In the genomic region with DNA sequence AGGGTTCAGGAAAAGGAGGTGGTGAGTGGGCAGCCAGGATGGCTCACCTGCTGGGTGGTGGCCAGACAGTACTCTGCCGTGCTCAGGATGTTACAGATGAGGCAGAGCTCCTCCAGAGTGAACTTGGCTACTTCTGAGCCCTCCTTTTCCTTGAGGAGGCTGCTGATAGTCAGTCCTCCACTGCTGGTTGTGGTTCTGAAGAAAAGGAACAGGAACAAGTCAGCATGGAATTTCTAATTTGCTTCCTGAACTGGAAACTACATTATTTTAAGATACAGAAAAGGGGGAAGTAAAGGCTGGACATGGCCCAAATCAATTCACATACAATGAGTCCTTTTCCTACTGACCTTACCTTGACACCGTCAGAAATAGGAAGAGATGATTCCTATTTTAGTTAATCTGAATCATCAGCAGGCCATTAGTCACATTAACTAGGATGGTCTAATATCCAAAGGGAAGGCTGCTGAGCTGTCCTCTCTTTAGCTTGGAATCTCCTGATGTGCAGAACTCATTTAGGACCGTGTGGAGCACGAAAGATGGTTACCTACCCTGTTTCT, we compare ENCODE assay signal across 12 cellular contexts.
DNase-seq lines count a peak whose midpoint lies in the region; ATAC-seq and TF ChIP-seq lines count a peak whose summit lies in the region.
"Had no signal": no experiment of that assay in that cellular context is flagged by ENCODE, and none has a peak within 500 bp of the region (broad histone marks: within the 10 kb centered on the region; RNA-seq: fewer than 3 reads in every experiment).

No MANE protein-coding gene starts in this region.

- TF ChIP-seq EP300 in tibial nerve (IDR thresholded peaks at IDR 0.05): no peak

- no peak for DNase-seq in activated CD4-positive, alpha-beta T cell treated with anti-CD3 and anti-CD28 coated beads for 36 hours
- no peak for DNase-seq in activated CD4-positive, alpha-beta T cell treated with anti-CD3 and anti-CD28 coated beads, Interleukin-2, amount 50 U/mL, for 48 hours
- DNase-seq in colonic mucosa (no peak), right lobe of liver (no peak), tibial nerve (ENCODE audit: low spot score in 2 of 2) (peak in 1 of 2 donors; percentile 7), NCI-H187 treated with DMSO at 0.1 percent for 48 hours (lab: John Stamatoyannopoulos, UW) (no peak), midbrain (lab: John Stamatoyannopoulos, UW) (no peak)
- DNase-seq: activated B cell treated with CpG ODN at 0.5 μM for 24 hours had no signal

- intact Hi-C loops in activated CD4-positive, alpha-beta T cell treated with anti-CD3 and anti-CD28 coated beads for 36 hours (cut with DNase I, micrococcal nuclease): loop anchor here in 1 of 2 experiments (5.0 kb wide), 1 partner anchor 148 kb away; a partner anchor contains a TSS
- intact Hi-C loops in colonic mucosa (cut with DNase I) (no loop called here), right lobe of liver (cut with DNase I) (no loop called here)

- no peak overlapping the region for H3K4me3 Mint-ChIP-seq in activated CD4-positive, alpha-beta T cell treated with anti-CD3 and anti-CD28 coated beads for 36 hours
- H3K4me3 Mint-ChIP-seq: activated B cell treated with CpG ODN at 0.5 μM for 24 hours; central memory CD8-positive, alpha-beta T cell; mesothelial cell of epicardium had no signal

- 55% methylated on average over 4 of the region's 4 CpGs for WGBS in right lobe of liver (ENCODE audit: insufficient coverage, low coverage, low lambda C conversion rate, missing lambda C conversion rate)
- 57 to 67% methylated on average over 4 of the region's 4 CpGs for WGBS in tibial nerve, 2 donors

- H3K27ac ChIP-seq in colonic mucosa (peak overlapping the region; percentile 26), right lobe of liver (peak overlapping the region in 2 of 3 donors; percentile 19 to 71), tibial nerve (peak overlapping the region in 3 of 4 donors; percentile 28 to 61 (median 58))
- H3K27ac ChIP-seq: HL-60 had no signal

- H3K36me3 ChIP-seq in colonic mucosa (no peaks in the 10 kb centered on the region), right lobe of liver (peaks cover 0 to 6% (median 4%) of the 10 kb centered on the region in 4 donors), tibial nerve (peaks cover 0 to 37% (median 8%) of the 10 kb centered on the region in 3 donors)

- H3K9me3 ChIP-seq in colonic mucosa (no peaks in the 10 kb centered on the region), right lobe of liver (no peaks in the 10 kb centered on the region), tibial nerve (no peaks in the 10 kb centered on the region)

- ATAC-seq in activated CD4-positive, alpha-beta T cell treated with anti-CD3 and anti-CD28 coated beads for 36 hours: no peak
- ATAC-seq in right lobe of liver (peak; percentile 51 to 71 (median 62)), GM21515 (IDR thresholded peaks at IDR 0.05; ENCODE audit: unreplicated experiment) (no peak)

- TF ChIP-seq POLR2A in right lobe of liver (IDR thresholded peaks at IDR 0.05) (no peak), tibial nerve (IDR thresholded peaks at IDR 0.05) (no peak)

- H3K4me3 ChIP-seq in colonic mucosa: no peak overlapping the region
- H3K4me3 ChIP-seq in right lobe of liver: no peak overlapping the region
- H3K4me3 ChIP-seq in tibial nerve: no peak overlapping the region

- H3K4me1 ChIP-seq in colonic mucosa (no peaks in the 10 kb centered on the region), right lobe of liver (peaks cover 0 to 9% (median 0%) of the 10 kb centered on the region in 4 donors), tibial nerve (peaks cover 0 to 35% (median 10%) of the 10 kb centered on the region in 4 donors)

- no peaks in the 10 kb centered on the region for H3K9me3 Mint-ChIP-seq in activated CD4-positive, alpha-beta T cell treated with anti-CD3 and anti-CD28 coated beads for 36 hours (ENCODE audit: low read depth)
- H3K9me3 Mint-ChIP-seq: activated B cell treated with CpG ODN at 0.5 μM for 24 hours; central memory CD8-positive, alpha-beta T cell; mesothelial cell of epicardium had no signal

- H3K27ac Mint-ChIP-seq in activated CD4-positive, alpha-beta T cell treated with anti-CD3 and anti-CD28 coated beads for 36 hours: peak overlapping the region; percentile 79
- H3K27ac Mint-ChIP-seq: activated B cell treated with CpG ODN at 0.5 μM for 24 hours, mesothelial cell of epicardium had no signal

- TF ChIP-seq CTCF in colonic mucosa (IDR thresholded peaks at IDR 0.05): no peak
- no peak for TF ChIP-seq CTCF in right lobe of liver (IDR thresholded peaks at IDR 0.05)
- TF ChIP-seq CTCF in tibial nerve (IDR thresholded peaks at IDR 0.05): no peak

- POLR2A ChIA-PET in activated CD4-positive, alpha-beta T cell treated with anti-CD3 and anti-CD28 coated beads for 36 hours (lab: Charles Lee): interaction anchor here (1.4 to 1.9 kb wide), 2 partner anchors 8 to 17 kb away, joined by 3 to 12 read pairs; no protein-coding TSS in a partner anchor

- H3K4me1 Mint-ChIP-seq in activated CD4-positive, alpha-beta T cell treated with anti-CD3 and anti-CD28 coated beads for 36 hours: peaks cover 16% of the 10 kb centered on the region
- H3K4me1 Mint-ChIP-seq: activated B cell treated with CpG ODN at 0.5 μM for 24 hours, mesothelial cell of epicardium had no signal

- CTCF ChIA-PET in activated CD4-positive, alpha-beta T cell treated with anti-CD3 and anti-CD28 coated beads for 36 hours (lab: Charles Lee): interaction anchor here (0.9 to 1.8 kb wide), 2 partner anchors 9 to 149 kb away, joined by 3 to 5 read pairs; no protein-coding TSS in a partner anchor

- H3K27me3 ChIP-seq in colonic mucosa: no peaks in the 10 kb centered on the region
- H3K27me3 ChIP-seq in right lobe of liver: no peaks in the 10 kb centered on the region
- no peaks in the 10 kb centered on the region for H3K27me3 ChIP-seq in tibial nerve

- H3K9ac ChIP-seq in colonic mucosa (ENCODE audit: low read depth in 2 of 2, low read length in 2 of 2): no peak overlapping the region

- peaks cover 19% of the 10 kb centered on the region for H3K36me3 Mint-ChIP-seq in activated CD4-positive, alpha-beta T cell treated with anti-CD3 and anti-CD28 coated beads for 36 hours (ENCODE audit: low read depth)

- H3K27me3 Mint-ChIP-seq in activated CD4-positive, alpha-beta T cell treated with anti-CD3 and anti-CD28 coated beads for 36 hours: no peaks in the 10 kb centered on the region
- H3K27me3 Mint-ChIP-seq: activated B cell treated with CpG ODN at 0.5 μM for 24 hours; central memory CD8-positive, alpha-beta T cell had no signal

Comparison
In these comparisons a context has a peak if more than half of its experiments do, and no peak if none do; other contexts are left out.
1. ATAC-seq: peak in right lobe of liver (4 of 4); none in activated CD4-positive, alpha-beta T cell treated with anti-CD3 and anti-CD28 coated beads for 36 hours (single experiment) and GM21515 (single experiment).
2. Peak in every context shown above with its lines, with median percentiles within 50 percentile points of each other: H3K27ac ChIP-seq.